Comparison of ENCODE assay signal across 12 cellular contexts in the genomic region with DNA sequence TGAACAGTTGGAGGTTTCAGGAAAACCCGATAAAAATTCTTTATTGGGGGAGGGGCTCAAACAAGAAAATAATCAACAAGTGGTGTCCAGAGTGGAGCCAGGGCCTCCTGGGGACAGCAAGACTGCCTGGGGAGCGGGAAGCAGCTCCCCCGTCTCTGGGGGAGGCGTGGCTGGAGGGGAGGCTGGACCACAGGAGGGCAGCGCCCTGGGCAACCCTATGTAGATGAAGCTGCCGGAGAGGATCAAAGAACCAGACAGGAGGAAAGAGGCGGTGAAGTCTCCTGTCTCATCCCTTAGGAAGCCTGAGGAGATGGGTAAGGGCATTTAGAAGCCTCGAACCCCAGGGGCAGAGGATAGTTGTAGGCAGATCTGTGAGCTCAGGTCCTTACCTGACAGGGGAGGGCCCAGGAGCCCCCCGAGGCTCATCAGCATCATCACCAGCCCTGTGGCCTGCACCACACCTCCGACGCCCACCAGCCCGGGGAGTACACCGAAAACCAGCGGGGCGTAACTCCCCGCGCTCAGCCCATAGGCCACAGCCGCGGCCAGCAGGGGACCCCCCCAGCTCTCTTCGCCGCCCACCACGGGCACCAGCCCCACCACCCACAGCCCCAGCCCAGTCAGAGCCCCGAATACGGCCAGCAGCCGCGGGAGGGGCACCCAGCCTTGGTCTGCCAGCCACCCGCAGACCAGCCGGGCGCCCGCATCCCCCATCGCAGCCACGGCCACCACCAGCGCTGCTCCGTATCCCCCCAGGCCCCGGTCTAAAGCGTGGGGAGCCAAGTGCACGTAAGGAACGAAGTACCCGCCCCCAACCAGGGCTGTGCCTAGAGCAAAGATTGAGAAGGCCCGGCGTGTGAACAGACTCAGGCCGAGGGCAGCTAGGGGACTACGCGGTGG. TPM values are rescaled to one million over a fixed set of nuclear protein-coding genes. Genes with fewer than 3 reads are reported as not detected.
DNase-seq lines count a peak whose midpoint lies in the region; ATAC-seq, FAIRE-seq and TF ChIP-seq lines count a peak whose summit lies in the region.
"Had no signal": no experiment of that assay in that cellular context is flagged by ENCODE, and none has a peak within 500 bp of the region (broad histone marks: within the 10 kb centered on the region; RNA-seq: fewer than 3 reads in every experiment).

No MANE protein-coding gene starts in this region.

- H3K9ac ChIP-seq in H1 (replicated peaks in 1 of 4; ENCODE audit: extremely low read depth in 1 of 4, low read depth in 3 of 4, low read length in 3 of 4), result no peak overlapping the region

- TF ChIP-seq CTCF in H1 (IDR thresholded peaks at IDR 0.05; ENCODE audit: control extremely low read depth in 1 of 3, insufficient read depth in 1 of 3, low read depth in 1 of 3, low read length in 3 of 3) (no peak), nephron progenitor cell (IDR thresholded peaks at IDR 0.05) (no peak)

- no peak overlapping the region for H2BK15ac ChIP-seq in H1 (ENCODE audit: low read length)

- no peak for FAIRE-seq in H1 (lab: Jason Lieb, UNC)
- FAIRE-seq: colon, G401.6 had no signal

- 17% methylated on average over 36 of the region's 44 CpGs; no CpG with 5 or more reads in 1 of the 2 experiments for WGBS in H1 (ENCODE audit: extremely low coverage in 1 of 2, insufficient coverage in 1 of 2, insufficient read length in 1 of 2, insufficient replicate concordance in 2 of 2, low coverage in 1 of 2, low lambda C conversion rate in 2 of 2, missing lambda C conversion rate in 1 of 2), 2 experiments

- peak overlapping the region; percentile 87 for H4K8ac ChIP-seq in H1 (ENCODE audit: extremely low read depth, insufficient read depth, low read length)

- H3K23ac ChIP-seq in H1 (ENCODE audit: insufficient read length), result no peak overlapping the region

- POLR2A ChIA-PET in CD8-positive, alpha-beta memory T cell (lab: Charles Lee), result interaction anchor here (0.6 to 1.2 kb wide), 4 partner anchors 18 to 1452 kb away, joined by 3 to 7 read pairs (median 4); a partner anchor contains a TSS
- POLR2A ChIA-PET in H1 (lab: Charles Lee; ENCODE audit: partially characterized antibody), result interaction anchor here (0.9 to 1.5 kb wide), 7 partner anchors 17 to 135 kb away, joined by 3 to 6 read pairs (median 4); no protein-coding TSS in a partner anchor

- peak overlapping the region; percentile 60 for H3K4me3 ChIP-seq in CD8-positive, alpha-beta memory T cell (ENCODE audit: low read length)
- peak overlapping the region; percentile 25 to 66 (median 38); a peak in 6 of 8 replicates for H3K4me3 ChIP-seq in H1 (ENCODE audit: extremely low read depth in 1 of 4, insufficient read depth in 2 of 4, low read depth in 3 of 4, low read length in 4 of 4)
- no peak overlapping the region for H3K4me3 ChIP-seq in HAP-1
- H3K4me3 ChIP-seq: SK-N-MC had no signal

- 0 out of 2 replicates have a peak, but pooled peaks have one; percentile 15 for TF ChIP-seq POLR2A in Raji (IDR thresholded peaks at IDR 0.05; ENCODE audit: insufficient read depth, low read depth, low read length)
- TF ChIP-seq POLR2A in H1 (IDR thresholded peaks at IDR 0.05; ENCODE audit: control extremely low read depth in 1 of 2, low read depth in 2 of 2, low read length in 2 of 2), result no peak; a peak in 1 of 3 replicates

- H4K20me1 ChIP-seq in H1 (replicated peaks in 1 of 2; ENCODE audit: control insufficient read depth in 1 of 2, insufficient read depth in 2 of 2, low read length in 2 of 2), result peaks cover 0 to 9% of the 10 kb centered on the region in 2 experiments

- no peak overlapping the region for H3K14ac ChIP-seq in H1 (ENCODE audit: insufficient read length)

- in situ Hi-C loops in HAP-1 (cut with MboI; ENCODE audit: low sequenced_read_pairs), result loop anchor here (10.0 kb wide), 1 partner anchor 143 kb away; no protein-coding TSS in a partner anchor

- peaks cover 31 to 59% (median 38%) of the 10 kb centered on the region in 3 donors for H3K4me1 Mint-ChIP-seq in CD8-positive, alpha-beta memory T cell
- H3K4me1 Mint-ChIP-seq in nephron progenitor cell, result peaks cover 58% of the 10 kb centered on the region

- H3K9me3 Mint-ChIP-seq in CD8-positive, alpha-beta memory T cell, result no peaks in the 10 kb centered on the region
- no peaks in the 10 kb centered on the region for H3K9me3 Mint-ChIP-seq in nephron progenitor cell

- H3K4ac ChIP-seq in H1 (replicated peaks; ENCODE audit: insufficient read length, low read depth, low read length), result no peak overlapping the region

- no peak overlapping the region for H4K5ac ChIP-seq in H1 (ENCODE audit: insufficient read length, low read depth, low read length)

- peaks cover 31% of the 10 kb centered on the region for H3K4me1 ChIP-seq in CD8-positive, alpha-beta memory T cell (ENCODE audit: insufficient read depth, low read length)
- peaks cover 0 to 18% (median 17%) of the 10 kb centered on the region in 4 experiments; a peak in 6 of 7 replicates for H3K4me1 ChIP-seq in H1 (replicated peaks in 1 of 4; ENCODE audit: control insufficient read depth in 3 of 4, insufficient read depth in 4 of 4, low read length in 3 of 4)
- no peaks in the 10 kb centered on the region; the same call in none of the 2 replicates for H3K4me1 ChIP-seq in HAP-1

- no peak overlapping the region for H2BK120ac ChIP-seq in H1 (replicated peaks; ENCODE audit: low read depth, low read length)

- ATAC-seq in GM21360 (IDR thresholded peaks at IDR 0.05; ENCODE audit: unreplicated experiment), result no peak
- ATAC-seq in GM18858 (IDR thresholded peaks at IDR 0.05; ENCODE audit: unreplicated experiment), result no peak
- ATAC-seq in left colon, result no peak

- H3K18ac ChIP-seq in H1 (ENCODE audit: extremely low read depth, low read length), result no peak overlapping the region

- H2BK5ac ChIP-seq in H1 (ENCODE audit: low read depth, low read length), result no peak overlapping the region

- no peaks in the 10 kb centered on the region for H3K79me2 ChIP-seq in H1 (ENCODE audit: control insufficient read depth in 1 of 2, insufficient read depth in 2 of 2, low read length in 2 of 2)

- no peak overlapping the region for H4K91ac ChIP-seq in H1 (replicated peaks; ENCODE audit: insufficient read length, low read length)

- no peak overlapping the region for H2BK20ac ChIP-seq in H1 (ENCODE audit: low read length)

- intact Hi-C loops in left colon (cut with DNase I, micrococcal nuclease), result no loop called here

- H3K79me1 ChIP-seq in H1 (ENCODE audit: low read depth, low read length), result no peaks in the 10 kb centered on the region

- H3K36me3 Mint-ChIP-seq in CD8-positive, alpha-beta memory T cell, result no peaks in the 10 kb centered on the region
- no peaks in the 10 kb centered on the region for H3K36me3 Mint-ChIP-seq in nephron progenitor cell (ENCODE audit: low read depth)

- peak overlapping the region; percentile 81 to 90 (median 84) for H3K4me3 Mint-ChIP-seq in CD8-positive, alpha-beta memory T cell
- peak overlapping the region; percentile 70 for H3K4me3 Mint-ChIP-seq in nephron progenitor cell

- H3K27me3 Mint-ChIP-seq in CD8-positive, alpha-beta memory T cell, result no peaks in the 10 kb centered on the region
- peaks cover 30% of the 10 kb centered on the region for H3K27me3 Mint-ChIP-seq in nephron progenitor cell (ENCODE audit: low read depth, poor library complexity)

- H3K27ac ChIP-seq in CD8-positive, alpha-beta memory T cell (ENCODE audit: low read depth, low read length), result no peak overlapping the region
- H3K27ac ChIP-seq in H1 (ENCODE audit: low read depth, low read length), result no peak overlapping the region
- H3K27ac ChIP-seq: SK-N-MC had no signal

- no peaks in the 10 kb centered on the region for H3K27me3 ChIP-seq in CD8-positive, alpha-beta memory T cell (ENCODE audit: insufficient read depth, low read length, poor library complexity, severe bottlenecking)
- H3K27me3 ChIP-seq in H1 (replicated peaks in 1 of 4; ENCODE audit: control insufficient read depth in 3 of 4, extremely low read depth in 1 of 4, insufficient read depth in 3 of 4, low read length in 3 of 4) (peaks cover 3 to 33% (median 32%) of the 10 kb centered on the region in 4 experiments), HAP-1 (ENCODE audit: low read depth) (no peaks in the 10 kb centered on the region)

- H3K4me2 ChIP-seq in H1 (ENCODE audit: insufficient read depth in 1 of 2, low read depth in 2 of 2, low read length in 2 of 2), result peak overlapping the region; percentile 93 to 94

- no peak overlapping the region for H2AFZ ChIP-seq in H1 (ENCODE audit: low read length)

- H3K23me2 ChIP-seq in H1 (ENCODE audit: low read depth, low read length), result peaks cover 32% of the 10 kb centered on the region; the same call in 1 of the 2 replicates

- H2AK5ac ChIP-seq in H1 (ENCODE audit: low read depth, low read length), result no peak overlapping the region

- DNase-seq in CD8-positive, alpha-beta memory T cell, result peak in 3 of 5 donors; percentile 30 to 72 (median 39)
- DNase-seq in H1 (ENCODE audit: low read depth in 1 of 2, low spot score in 2 of 2) (peak in 1 of 2 experiments; percentile 69), nephron progenitor cell (peak; percentile 49), HAP-1 (ENCODE audit: low spot score in 2 of 2) (no peak), left colon (no peak)
- DNase-seq: GOT3 had no signal

- TF ChIP-seq EP300 in H1 (IDR thresholded peaks at IDR 0.05; ENCODE audit: borderline replicate concordance in 1 of 2, low read depth in 2 of 2, low read length in 2 of 2), result no peak

- CTCF ChIA-PET in CD8-positive, alpha-beta memory T cell (lab: Charles Lee), result interaction anchor here (1.3 to 10.0 kb wide), 6 partner anchors 9 to 255 kb away, joined by 3 to 169 read pairs (median 5); no protein-coding TSS in a partner anchor
- CTCF ChIA-PET in H1 (lab: Charles Lee; ENCODE audit: partially characterized antibody), result interaction anchor here (0.8 to 7.1 kb wide), 9 partner anchors 10 to 172 kb away, joined by 3 to 60 read pairs (median 3); no protein-coding TSS in a partner anchor

- H2BK12ac ChIP-seq in H1 (ENCODE audit: low read depth, low read length), result no peak overlapping the region

- peak overlapping the region; percentile 93 to 99 (median 94) for H3K27ac Mint-ChIP-seq in CD8-positive, alpha-beta memory T cell
- H3K27ac Mint-ChIP-seq in nephron progenitor cell, result no peak overlapping the region

- TF ChIP-seq RAD21 in H1 (IDR thresholded peaks at IDR 0.05 in 1 of 2, conservative IDR thresholded peaks at IDR 0.05 in 1 of 2; ENCODE audit: low read depth in 2 of 2, low read length in 2 of 2), result no peak

- H3K56ac ChIP-seq in H1 (replicated peaks; ENCODE audit: insufficient read length, low read depth, low read length), result no peak overlapping the region

- no peaks in the 10 kb centered on the region for H3K36me3 ChIP-seq in CD8-positive, alpha-beta memory T cell (ENCODE audit: insufficient read depth, low read length)
- no peaks in the 10 kb centered on the region for H3K36me3 ChIP-seq in H1 (ENCODE audit: control insufficient read depth in 2 of 4, insufficient read depth in 4 of 4, low read length in 3 of 4)
- H3K36me3 ChIP-seq in HAP-1 (replicated peaks), result 0 out of 2 replicates have a peak, but pooled peaks cover 2% of the 10 kb centered on the region

- H3K9me3 ChIP-seq in CD8-positive, alpha-beta memory T cell (ENCODE audit: low read length), result no peaks in the 10 kb centered on the region
- H3K9me3 ChIP-seq in H1 (ENCODE audit: insufficient read depth in 2 of 2, low read depth in 1 of 2, low read length in 1 of 2), result no peaks in the 10 kb centered on the region
- no peaks in the 10 kb centered on the region for H3K9me3 ChIP-seq in HAP-1

RNA-seq across cellular contexts. Expression of a gene that starts 2.0 kb away (rescaled TPM):
- total RNA-seq in CD8-positive, alpha-beta memory T cell, result 1 to 10 TPM; 1.3 to 1.8 TPM
- 1.6 TPM for polyA plus RNA-seq in CD8-positive, alpha-beta memory T cell
- total RNA-seq in H1 (2021; fragmentation: NEBNext Ultra II Directional; extraction: Animal tissue kit (Norgen Biotek cat#: 25700)), result 0.35 and 0.67 TPM in 2 replicates
- polyA plus RNA-seq in H1 (2011; rRNA removed), result 0.39 and 0.85 TPM in 2 replicates
- 0.47 TPM for polyA plus RNA-seq in H1 (2011; cell fraction: cytosol; rRNA removed)
- 2.1 TPM for polyA plus RNA-seq in H1 (2011; cell fraction: nucleus; rRNA removed)
- 0.19 to 0.96 TPM (median 0.62 TPM) in 4 replicates for polyA plus RNA-seq in H1 (2012, experiment 1 of 2)
- 0.34 TPM for polyA plus RNA-seq in H1 (2012, experiment 2 of 2)
- polyA plus RNA-seq in H1 (2013, experiment 1 of 2), result 0.65 TPM
- polyA plus RNA-seq in H1 (2013, experiment 2 of 2), result 0.57 TPM
- 0.10 TPM in 1 of 2 replicates, not detected in the other for polyA minus RNA-seq in H1 (2011; rRNA and poly(A)+ RNA removed)
- polyA minus RNA-seq in H1 (2011; cell fraction: cytosol; rRNA and poly(A)+ RNA removed), result not detected
- polyA minus RNA-seq in H1 (2011; cell fraction: nucleus; rRNA and poly(A)+ RNA removed), result 0.90 TPM
- total RNA-seq in left colon, result under 1 TPM; 0.58 to 0.84 TPM

RNA-seq across cellular contexts. Expression of a gene that starts 6.0 kb away (rescaled TPM):
- 1 to 10 TPM; 7.7 to 8.1 TPM for total RNA-seq in CD8-positive, alpha-beta memory T cell
- polyA plus RNA-seq in CD8-positive, alpha-beta memory T cell, result 1.4 TPM
- 4.7 and 5.8 TPM in 2 replicates for total RNA-seq in H1 (2021; fragmentation: NEBNext Ultra II Directional; extraction: Animal tissue kit (Norgen Biotek cat#: 25700))
- polyA plus RNA-seq in H1 (2011; rRNA removed), result 5.4 and 7.7 TPM in 2 replicates
- 2.0 TPM for polyA plus RNA-seq in H1 (2011; cell fraction: cytosol; rRNA removed)
- 5.5 TPM for polyA plus RNA-seq in H1 (2011; cell fraction: nucleus; rRNA removed)
- polyA plus RNA-seq in H1 (2012, experiment 1 of 2), result 3.7 to 6.5 TPM (median 5.0 TPM) in 4 replicates
- 5.2 TPM for polyA plus RNA-seq in H1 (2012, experiment 2 of 2)
- 6.3 TPM for polyA plus RNA-seq in H1 (2013, experiment 1 of 2)
- 7.1 TPM for polyA plus RNA-seq in H1 (2013, experiment 2 of 2)
- 5.3 and 6.2 TPM in 2 replicates for polyA minus RNA-seq in H1 (2011; rRNA and poly(A)+ RNA removed)
- 2.1 TPM for polyA minus RNA-seq in H1 (2011; cell fraction: cytosol; rRNA and poly(A)+ RNA removed)
- 8.0 TPM for polyA minus RNA-seq in H1 (2011; cell fraction: nucleus; rRNA and poly(A)+ RNA removed)
- total RNA-seq in left colon, result 10 to 100 TPM in 1 of 2 donors, 1 to 10 TPM in 1; 9.0 to 10.0 TPM

RNA-seq across cellular contexts. Expression of a gene that starts 19.0 kb away (rescaled TPM):
- total RNA-seq in CD8-positive, alpha-beta memory T cell, result under 1 TPM; 0.24 to 0.59 TPM
- polyA plus RNA-seq in CD8-positive, alpha-beta memory T cell, result 0.09 TPM
- 7.4 and 8.7 TPM in 2 replicates for total RNA-seq in H1 (2021; fragmentation: NEBNext Ultra II Directional; extraction: Animal tissue kit (Norgen Biotek cat#: 25700))
- polyA plus RNA-seq in H1 (2011; rRNA removed), result 6.6 and 7.0 TPM in 2 replicates
- 3.5 TPM for polyA plus RNA-seq in H1 (2011; cell fraction: cytosol; rRNA removed)
- 10.1 TPM for polyA plus RNA-seq in H1 (2011; cell fraction: nucleus; rRNA removed)
- polyA plus RNA-seq in H1 (2012, experiment 1 of 2), result 8.1 to 10.9 TPM (median 8.9 TPM) in 4 replicates
- 8.4 TPM for polyA plus RNA-seq in H1 (2012, experiment 2 of 2)
- polyA plus RNA-seq in H1 (2013, experiment 1 of 2), result 5.3 TPM
- 4.8 TPM for polyA plus RNA-seq in H1 (2013, experiment 2 of 2)
- 3.6 and 6.1 TPM in 2 replicates for polyA minus RNA-seq in H1 (2011; rRNA and poly(A)+ RNA removed)
- polyA minus RNA-seq in H1 (2011; cell fraction: cytosol; rRNA and poly(A)+ RNA removed), result 4.3 TPM
- 8.0 TPM for polyA minus RNA-seq in H1 (2011; cell fraction: nucleus; rRNA and poly(A)+ RNA removed)
- 1 to 10 TPM; 2.0 to 2.6 TPM for total RNA-seq in left colon

RNA-seq across cellular contexts. Expression of a gene that starts 29.4 kb away (rescaled TPM):
- total RNA-seq in CD8-positive, alpha-beta memory T cell, result 100 to 1,000 TPM; 160 to 169 TPM
- polyA plus RNA-seq in CD8-positive, alpha-beta memory T cell, result 795 TPM
- 149 and 159 TPM in 2 replicates for total RNA-seq in H1 (2021; fragmentation: NEBNext Ultra II Directional; extraction: Animal tissue kit (Norgen Biotek cat#: 25700))
- polyA plus RNA-seq in H1 (2011; rRNA removed), result 133 and 147 TPM in 2 replicates
- 102 TPM for polyA plus RNA-seq in H1 (2011; cell fraction: cytosol; rRNA removed)
- polyA plus RNA-seq in H1 (2011; cell fraction: nucleus; rRNA removed), result 164 TPM
- polyA plus RNA-seq in H1 (2012, experiment 1 of 2), result 283 to 334 TPM (median 310 TPM) in 4 replicates
- polyA plus RNA-seq in H1 (2012, experiment 2 of 2), result 974 TPM
- 394 TPM for polyA plus RNA-seq in H1 (2013, experiment 1 of 2)
- polyA plus RNA-seq in H1 (2013, experiment 2 of 2), result 462 TPM
- polyA minus RNA-seq in H1 (2011; rRNA and poly(A)+ RNA removed), result 33.1 and 47.8 TPM in 2 replicates
- 88.6 TPM for polyA minus RNA-seq in H1 (2011; cell fraction: cytosol; rRNA and poly(A)+ RNA removed)
- 38.3 TPM for polyA minus RNA-seq in H1 (2011; cell fraction: nucleus; rRNA and poly(A)+ RNA removed)
- 100 to 1,000 TPM; 183 to 188 TPM for total RNA-seq in left colon

RNA-seq across cellular contexts. Expression of a gene that starts 38.2 kb away (rescaled TPM):
- under 1 TPM; 0.33 to 0.42 TPM for total RNA-seq in CD8-positive, alpha-beta memory T cell
- polyA plus RNA-seq in CD8-positive, alpha-beta memory T cell, result not detected
- total RNA-seq in H1 (2021; fragmentation: NEBNext Ultra II Directional; extraction: Animal tissue kit (Norgen Biotek cat#: 25700)), result not detected in 2 replicates
- 0.17 TPM in 1 of 2 replicates, not detected in the other for polyA plus RNA-seq in H1 (2011; rRNA removed)
- not detected for polyA plus RNA-seq in H1 (2011; cell fraction: cytosol; rRNA removed)
- polyA plus RNA-seq in H1 (2011; cell fraction: nucleus; rRNA removed), result not detected
- not detected in 4 replicates for polyA plus RNA-seq in H1 (2012, experiment 1 of 2)
- polyA plus RNA-seq in H1 (2012, experiment 2 of 2), result not detected
- polyA plus RNA-seq in H1 (2013, experiment 1 of 2), result not detected
- not detected for polyA plus RNA-seq in H1 (2013, experiment 2 of 2)
- not detected in 2 replicates for polyA minus RNA-seq in H1 (2011; rRNA and poly(A)+ RNA removed)
- not detected for polyA minus RNA-seq in H1 (2011; cell fraction: cytosol; rRNA and poly(A)+ RNA removed)
- polyA minus RNA-seq in H1 (2011; cell fraction: nucleus; rRNA and poly(A)+ RNA removed), result not detected
- total RNA-seq in left colon, result 1 to 10 TPM; 4.2 to 7.6 TPM

Comparison
In these comparisons a context has a peak if more than half of its experiments do, and no peak if none do; other contexts are left out.
1. DNase-seq: peak in CD8-positive, alpha-beta memory T cell (3 of 5) and nephron progenitor cell (single experiment); none in HAP-1 (0 of 2) and left colon (0 of 2).